1 cellular context compared by ENCODE assay signal in the genomic region with DNA sequence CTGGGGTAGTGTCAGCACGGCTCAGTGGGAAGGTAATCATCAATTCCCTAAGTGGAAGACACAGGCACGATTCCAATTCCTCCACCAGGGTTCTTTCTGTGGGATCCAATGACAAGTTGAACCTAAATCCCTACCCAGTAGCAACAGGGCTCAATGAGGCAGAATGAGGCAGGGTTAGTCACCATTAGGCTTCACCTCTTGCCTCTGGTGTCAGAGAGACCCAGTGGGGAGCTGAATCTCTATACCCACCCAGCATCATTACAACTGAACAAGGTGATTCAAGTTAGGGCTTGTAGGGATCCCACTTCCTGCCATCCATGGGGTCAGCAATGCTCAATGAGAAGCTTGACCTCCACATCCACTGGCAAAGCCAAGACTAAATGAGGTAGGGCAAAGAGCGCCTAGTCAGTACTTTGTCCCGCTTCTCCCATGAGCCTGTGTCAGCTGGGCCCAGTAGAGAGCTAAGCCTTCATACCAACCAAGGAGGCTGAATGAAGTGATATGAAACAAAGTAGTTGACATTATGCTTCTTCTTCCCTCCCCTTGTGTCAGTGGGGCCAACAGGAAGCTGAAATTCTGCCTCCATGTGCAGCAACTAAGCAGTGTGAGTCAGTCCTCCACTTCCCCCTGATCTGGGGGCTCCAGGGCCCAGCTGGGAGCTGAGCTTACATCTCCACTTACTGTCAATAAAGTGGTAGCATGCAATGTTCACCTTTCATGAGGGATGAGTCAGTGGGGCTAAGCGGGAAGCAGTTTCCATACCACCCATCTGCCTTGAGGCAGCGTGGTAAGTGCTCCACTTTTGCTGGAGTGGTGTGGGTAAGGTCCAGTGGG.
TF ChIP-seq lines count a peak whose summit lies in the region.

No MANE protein-coding gene starts in this region.

TF ChIP-seq in SK-N-SH treated with all-trans-retinoic acid at 6 μM for 48 hours, 23 proteins besides CTCF, POLR2A, EP300 and RAD21 (continued from another document):
- TF ChIP-seq, protein P1, sequence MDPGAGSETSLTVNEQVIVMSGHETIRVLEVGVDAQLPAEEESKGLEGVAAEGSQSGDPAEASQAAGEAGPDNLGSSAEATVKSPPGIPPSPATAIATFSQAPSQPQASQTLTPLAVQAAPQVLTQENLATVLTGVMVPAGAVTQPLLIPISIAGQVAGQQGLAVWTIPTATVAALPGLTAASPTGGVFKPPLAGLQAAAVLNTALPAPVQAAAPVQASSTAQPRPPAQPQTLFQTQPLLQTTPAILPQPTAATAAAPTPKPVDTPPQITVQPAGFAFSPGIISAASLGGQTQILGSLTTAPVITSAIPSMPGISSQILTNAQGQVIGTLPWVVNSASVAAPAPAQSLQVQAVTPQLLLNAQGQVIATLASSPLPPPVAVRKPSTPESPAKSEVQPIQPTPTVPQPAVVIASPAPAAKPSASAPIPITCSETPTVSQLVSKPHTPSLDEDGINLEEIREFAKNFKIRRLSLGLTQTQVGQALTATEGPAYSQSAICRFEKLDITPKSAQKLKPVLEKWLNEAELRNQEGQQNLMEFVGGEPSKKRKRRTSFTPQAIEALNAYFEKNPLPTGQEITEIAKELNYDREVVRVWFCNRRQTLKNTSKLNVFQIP (CRISPR knock-in tag; IDR thresholded peaks at IDR 0.05; ENCODE audit: borderline replicate concordance, low read depth) = no peak
- no peak for TF ChIP-seq ZFP30 (CRISPR knock-in tag; IDR thresholded peaks at IDR 0.05)
- TF ChIP-seq ARNTL (CRISPR knock-in tag; IDR thresholded peaks at IDR 0.05; ENCODE audit: borderline replicate concordance, low read depth) = no peak
- TF ChIP-seq CSDC2 (CRISPR knock-in tag; IDR thresholded peaks at IDR 0.05) = no peak
- no peak for TF ChIP-seq PPARA (CRISPR knock-in tag; IDR thresholded peaks at IDR 0.05; ENCODE audit: borderline replicate concordance)
